In the genomic region with DNA sequence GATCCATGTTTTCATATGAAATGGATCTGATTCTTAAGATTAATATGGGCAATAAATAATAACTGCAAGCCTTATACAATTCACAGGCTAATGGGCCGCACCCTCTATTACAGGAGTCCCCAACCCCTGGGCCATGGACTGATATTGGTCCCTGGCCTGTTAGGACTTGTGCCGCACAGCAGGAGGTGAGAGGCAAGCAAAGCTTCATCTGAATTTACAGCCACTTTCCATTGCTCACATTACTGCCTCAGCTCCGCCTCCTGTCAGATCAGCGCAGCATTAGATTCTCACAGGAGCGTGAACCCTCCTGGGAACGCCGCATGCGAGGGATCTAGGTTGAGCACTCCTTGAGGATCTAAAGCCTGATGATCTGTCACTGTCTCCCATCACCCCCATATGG, we compare ENCODE assay signal across 1 cellular context.
A peak's percentile ranks its signal among the peaks of the same experiment; 100 is the strongest.
TF ChIP-seq lines count a peak whose summit lies in the region.

No MANE protein-coding gene starts in this region.

TF ChIP-seq in HEK293, 187 proteins besides CTCF, POLR2A, EP300 and RAD21 (continued from another document and continues in another):
- TF ChIP-seq, protein P1, sequence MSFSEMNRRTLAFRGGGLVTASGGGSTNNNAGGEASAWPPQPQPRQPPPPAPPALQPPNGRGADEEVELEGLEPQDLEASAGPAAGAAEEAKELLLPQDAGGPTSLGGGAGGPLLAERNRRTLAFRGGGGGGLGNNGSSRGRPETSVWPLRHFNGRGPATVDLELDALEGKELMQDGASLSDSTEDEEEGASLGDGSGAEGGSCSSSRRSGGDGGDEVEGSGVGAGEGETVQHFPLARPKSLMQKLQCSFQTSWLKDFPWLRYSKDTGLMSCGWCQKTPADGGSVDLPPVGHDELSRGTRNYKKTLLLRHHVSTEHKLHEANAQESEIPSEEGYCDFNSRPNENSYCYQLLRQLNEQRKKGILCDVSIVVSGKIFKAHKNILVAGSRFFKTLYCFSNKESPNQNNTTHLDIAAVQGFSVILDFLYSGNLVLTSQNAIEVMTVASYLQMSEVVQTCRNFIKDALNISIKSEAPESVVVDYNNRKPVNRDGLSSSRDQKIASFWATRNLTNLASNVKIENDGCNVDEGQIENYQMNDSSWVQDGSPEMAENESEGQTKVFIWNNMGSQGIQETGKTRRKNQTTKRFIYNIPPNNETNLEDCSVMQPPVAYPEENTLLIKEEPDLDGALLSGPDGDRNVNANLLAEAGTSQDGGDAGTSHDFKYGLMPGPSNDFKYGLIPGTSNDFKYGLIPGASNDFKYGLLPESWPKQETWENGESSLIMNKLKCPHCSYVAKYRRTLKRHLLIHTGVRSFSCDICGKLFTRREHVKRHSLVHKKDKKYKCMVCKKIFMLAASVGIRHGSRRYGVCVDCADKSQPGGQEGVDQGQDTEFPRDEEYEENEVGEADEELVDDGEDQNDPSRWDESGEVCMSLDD (tag by site-specific recombination; IDR thresholded peaks at IDR 0.05), result no peak
- TF ChIP-seq KLF16 (tag by site-specific recombination; IDR thresholded peaks at IDR 0.05) (peak; percentile 74), ZNF155 (tag by site-specific recombination; IDR thresholded peaks at IDR 0.05) (no peak), ZNF747 (tag by site-specific recombination; IDR thresholded peaks at IDR 0.05) (no peak), YY1 (tag by site-specific recombination; IDR thresholded peaks at IDR 0.05) (no peak; the same call in 1 of the 2 replicates), ZNF175 (tag by site-specific recombination; IDR thresholded peaks at IDR 0.05) (no peak), ZNF341 (tag by site-specific recombination; IDR thresholded peaks at IDR 0.05; ENCODE audit: low read depth) (0 out of 2 replicates have a peak, but pooled peaks have one; percentile 21), OVOL3 (tag by site-specific recombination; IDR thresholded peaks at IDR 0.05) (peak; percentile 87), ZNF433 (tag by site-specific recombination; IDR thresholded peaks at IDR 0.05; ENCODE audit: low read depth) (no peak), ZNF555 (tag by site-specific recombination; conservative IDR thresholded peaks at IDR 0.05) (no peak), ZNF10 (tag by site-specific recombination; IDR thresholded peaks at IDR 0.05) (peak; percentile 82), ZEB2 (tag by site-specific recombination; IDR thresholded peaks at IDR 0.05) (peak; percentile 89), ZNF510 (tag by site-specific recombination; IDR thresholded peaks at IDR 0.05; ENCODE audit: insufficient replicate concordance) (no peak), PRDM1 (tag by site-specific recombination; IDR thresholded peaks at IDR 0.05) (peak; percentile 91), ZNF571 (tag by site-specific recombination; IDR thresholded peaks at IDR 0.05) (no peak), ZNF670 (tag by site-specific recombination; IDR thresholded peaks at IDR 0.05; ENCODE audit: low read depth) (no peak), ZNF140 (tag by site-specific recombination; IDR thresholded peaks at IDR 0.05) (no peak), GLI4 (tag by site-specific recombination; IDR thresholded peaks at IDR 0.05) (no peak), EGR2 (tag by site-specific recombination; IDR thresholded peaks at IDR 0.05; ENCODE audit: low read depth) (no peak), ZSCAN16 (tag by site-specific recombination; IDR thresholded peaks at IDR 0.05) (no peak), ZNF629 (tag by site-specific recombination; IDR thresholded peaks at IDR 0.05) (peak; percentile 88), MZF1 (tag by site-specific recombination; IDR thresholded peaks at IDR 0.05; ENCODE audit: borderline replicate concordance) (peak; percentile 89), ZNF501 (tag by site-specific recombination; IDR thresholded peaks at IDR 0.05) (peak; percentile 72), ZXDB (tag by site-specific recombination; IDR thresholded peaks at IDR 0.05) (peak; percentile 95), SP7 (tag by site-specific recombination; IDR thresholded peaks at IDR 0.05) (peak; percentile 98), ZNF37A (tag by site-specific recombination; IDR thresholded peaks at IDR 0.05) (no peak), ZNF350 (tag by site-specific recombination; IDR thresholded peaks at IDR 0.05) (no peak), REPIN1 (tag by site-specific recombination; IDR thresholded peaks at IDR 0.05; ENCODE audit: low read depth) (no peak; the same call in 1 of the 2 replicates)
- TF ChIP-seq, protein P2, sequence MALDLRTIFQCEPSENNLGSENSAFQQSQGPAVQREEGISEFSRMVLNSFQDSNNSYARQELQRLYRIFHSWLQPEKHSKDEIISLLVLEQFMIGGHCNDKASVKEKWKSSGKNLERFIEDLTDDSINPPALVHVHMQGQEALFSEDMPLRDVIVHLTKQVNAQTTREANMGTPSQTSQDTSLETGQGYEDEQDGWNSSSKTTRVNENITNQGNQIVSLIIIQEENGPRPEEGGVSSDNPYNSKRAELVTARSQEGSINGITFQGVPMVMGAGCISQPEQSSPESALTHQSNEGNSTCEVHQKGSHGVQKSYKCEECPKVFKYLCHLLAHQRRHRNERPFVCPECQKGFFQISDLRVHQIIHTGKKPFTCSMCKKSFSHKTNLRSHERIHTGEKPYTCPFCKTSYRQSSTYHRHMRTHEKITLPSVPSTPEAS (tag by site-specific recombination; IDR thresholded peaks at IDR 0.05), result no peak
- TF ChIP-seq, protein P3, sequence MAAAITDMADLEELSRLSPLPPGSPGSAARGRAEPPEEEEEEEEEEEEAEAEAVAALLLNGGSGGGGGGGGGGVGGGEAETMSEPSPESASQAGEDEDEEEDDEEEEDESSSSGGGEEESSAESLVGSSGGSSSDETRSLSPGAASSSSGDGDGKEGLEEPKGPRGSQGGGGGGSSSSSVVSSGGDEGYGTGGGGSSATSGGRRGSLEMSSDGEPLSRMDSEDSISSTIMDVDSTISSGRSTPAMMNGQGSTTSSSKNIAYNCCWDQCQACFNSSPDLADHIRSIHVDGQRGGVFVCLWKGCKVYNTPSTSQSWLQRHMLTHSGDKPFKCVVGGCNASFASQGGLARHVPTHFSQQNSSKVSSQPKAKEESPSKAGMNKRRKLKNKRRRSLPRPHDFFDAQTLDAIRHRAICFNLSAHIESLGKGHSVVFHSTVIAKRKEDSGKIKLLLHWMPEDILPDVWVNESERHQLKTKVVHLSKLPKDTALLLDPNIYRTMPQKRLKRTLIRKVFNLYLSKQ (tag by site-specific recombination; IDR thresholded peaks at IDR 0.05; ENCODE audit: borderline replicate concordance), result no peak
- TF ChIP-seq, protein P4, sequence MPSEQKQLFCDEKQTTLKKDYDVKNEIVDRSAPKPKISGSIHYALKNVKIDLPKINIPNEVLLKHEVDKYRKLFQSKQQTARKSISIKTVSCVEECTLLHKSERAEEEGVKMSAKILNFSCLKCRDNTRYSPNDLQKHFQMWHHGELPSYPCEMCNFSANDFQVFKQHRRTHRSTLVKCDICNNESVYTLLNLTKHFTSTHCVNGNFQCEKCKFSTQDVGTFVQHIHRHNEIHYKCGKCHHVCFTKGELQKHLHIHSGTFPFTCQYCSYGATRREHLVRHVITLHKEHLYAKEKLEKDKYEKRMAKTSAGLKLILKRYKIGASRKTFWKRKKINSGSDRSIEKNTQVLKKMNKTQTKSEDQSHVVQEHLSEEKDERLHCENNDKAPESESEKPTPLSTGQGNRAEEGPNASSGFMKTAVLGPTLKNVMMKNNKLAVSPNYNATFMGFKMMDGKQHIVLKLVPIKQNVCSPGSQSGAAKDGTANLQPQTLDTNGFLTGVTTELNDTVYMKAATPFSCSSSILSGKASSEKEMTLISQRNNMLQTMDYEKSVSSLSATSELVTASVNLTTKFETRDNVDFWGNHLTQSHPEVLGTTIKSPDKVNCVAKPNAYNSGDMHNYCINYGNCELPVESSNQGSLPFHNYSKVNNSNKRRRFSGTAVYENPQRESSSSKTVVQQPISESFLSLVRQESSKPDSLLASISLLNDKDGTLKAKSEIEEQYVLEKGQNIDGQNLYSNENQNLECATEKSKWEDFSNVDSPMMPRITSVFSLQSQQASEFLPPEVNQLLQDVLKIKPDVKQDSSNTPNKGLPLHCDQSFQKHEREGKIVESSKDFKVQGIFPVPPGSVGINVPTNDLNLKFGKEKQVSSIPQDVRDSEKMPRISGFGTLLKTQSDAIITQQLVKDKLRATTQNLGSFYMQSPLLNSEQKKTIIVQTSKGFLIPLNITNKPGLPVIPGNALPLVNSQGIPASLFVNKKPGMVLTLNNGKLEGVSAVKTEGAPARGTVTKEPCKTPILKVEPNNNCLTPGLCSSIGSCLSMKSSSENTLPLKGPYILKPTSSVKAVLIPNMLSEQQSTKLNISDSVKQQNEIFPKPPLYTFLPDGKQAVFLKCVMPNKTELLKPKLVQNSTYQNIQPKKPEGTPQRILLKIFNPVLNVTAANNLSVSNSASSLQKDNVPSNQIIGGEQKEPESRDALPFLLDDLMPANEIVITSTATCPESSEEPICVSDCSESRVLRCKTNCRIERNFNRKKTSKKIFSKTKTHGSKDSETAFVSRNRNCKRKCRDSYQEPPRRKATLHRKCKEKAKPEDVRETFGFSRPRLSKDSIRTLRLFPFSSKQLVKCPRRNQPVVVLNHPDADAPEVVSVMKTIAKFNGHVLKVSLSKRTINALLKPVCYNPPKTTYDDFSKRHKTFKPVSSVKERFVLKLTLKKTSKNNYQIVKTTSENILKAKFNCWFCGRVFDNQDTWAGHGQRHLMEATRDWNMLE (tag by site-specific recombination; conservative IDR thresholded peaks at IDR 0.05; ENCODE audit: low read depth), result peak; percentile 20; the same call in 1 of the 2 replicates
- TF ChIP-seq, protein P5, sequence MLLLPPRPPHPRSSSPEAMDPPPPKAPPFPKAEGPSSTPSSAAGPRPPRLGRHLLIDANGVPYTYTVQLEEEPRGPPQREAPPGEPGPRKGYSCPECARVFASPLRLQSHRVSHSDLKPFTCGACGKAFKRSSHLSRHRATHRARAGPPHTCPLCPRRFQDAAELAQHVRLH (tag by site-specific recombination; IDR thresholded peaks at IDR 0.05), result peak; percentile 49
- TF ChIP-seq, protein P6, sequence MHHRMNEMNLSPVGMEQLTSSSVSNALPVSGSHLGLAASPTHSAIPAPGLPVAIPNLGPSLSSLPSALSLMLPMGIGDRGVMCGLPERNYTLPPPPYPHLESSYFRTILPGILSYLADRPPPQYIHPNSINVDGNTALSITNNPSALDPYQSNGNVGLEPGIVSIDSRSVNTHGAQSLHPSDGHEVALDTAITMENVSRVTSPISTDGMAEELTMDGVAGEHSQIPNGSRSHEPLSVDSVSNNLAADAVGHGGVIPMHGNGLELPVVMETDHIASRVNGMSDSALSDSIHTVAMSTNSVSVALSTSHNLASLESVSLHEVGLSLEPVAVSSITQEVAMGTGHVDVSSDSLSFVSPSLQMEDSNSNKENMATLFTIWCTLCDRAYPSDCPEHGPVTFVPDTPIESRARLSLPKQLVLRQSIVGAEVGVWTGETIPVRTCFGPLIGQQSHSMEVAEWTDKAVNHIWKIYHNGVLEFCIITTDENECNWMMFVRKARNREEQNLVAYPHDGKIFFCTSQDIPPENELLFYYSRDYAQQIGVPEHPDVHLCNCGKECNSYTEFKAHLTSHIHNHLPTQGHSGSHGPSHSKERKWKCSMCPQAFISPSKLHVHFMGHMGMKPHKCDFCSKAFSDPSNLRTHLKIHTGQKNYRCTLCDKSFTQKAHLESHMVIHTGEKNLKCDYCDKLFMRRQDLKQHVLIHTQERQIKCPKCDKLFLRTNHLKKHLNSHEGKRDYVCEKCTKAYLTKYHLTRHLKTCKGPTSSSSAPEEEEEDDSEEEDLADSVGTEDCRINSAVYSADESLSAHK (tag by site-specific recombination; IDR thresholded peaks at IDR 0.05), result peak; percentile 94
- TF ChIP-seq, protein P7, sequence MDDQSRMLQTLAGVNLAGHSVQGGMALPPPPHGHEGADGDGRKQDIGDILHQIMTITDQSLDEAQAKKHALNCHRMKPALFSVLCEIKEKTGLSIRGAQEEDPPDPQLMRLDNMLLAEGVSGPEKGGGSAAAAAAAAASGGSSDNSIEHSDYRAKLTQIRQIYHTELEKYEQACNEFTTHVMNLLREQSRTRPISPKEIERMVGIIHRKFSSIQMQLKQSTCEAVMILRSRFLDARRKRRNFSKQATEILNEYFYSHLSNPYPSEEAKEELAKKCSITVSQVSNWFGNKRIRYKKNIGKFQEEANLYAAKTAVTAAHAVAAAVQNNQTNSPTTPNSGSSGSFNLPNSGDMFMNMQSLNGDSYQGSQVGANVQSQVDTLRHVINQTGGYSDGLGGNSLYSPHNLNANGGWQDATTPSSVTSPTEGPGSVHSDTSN (CRISPR knock-in tag; IDR thresholded peaks at IDR 0.05), result no peak
- TF ChIP-seq, protein P8, sequence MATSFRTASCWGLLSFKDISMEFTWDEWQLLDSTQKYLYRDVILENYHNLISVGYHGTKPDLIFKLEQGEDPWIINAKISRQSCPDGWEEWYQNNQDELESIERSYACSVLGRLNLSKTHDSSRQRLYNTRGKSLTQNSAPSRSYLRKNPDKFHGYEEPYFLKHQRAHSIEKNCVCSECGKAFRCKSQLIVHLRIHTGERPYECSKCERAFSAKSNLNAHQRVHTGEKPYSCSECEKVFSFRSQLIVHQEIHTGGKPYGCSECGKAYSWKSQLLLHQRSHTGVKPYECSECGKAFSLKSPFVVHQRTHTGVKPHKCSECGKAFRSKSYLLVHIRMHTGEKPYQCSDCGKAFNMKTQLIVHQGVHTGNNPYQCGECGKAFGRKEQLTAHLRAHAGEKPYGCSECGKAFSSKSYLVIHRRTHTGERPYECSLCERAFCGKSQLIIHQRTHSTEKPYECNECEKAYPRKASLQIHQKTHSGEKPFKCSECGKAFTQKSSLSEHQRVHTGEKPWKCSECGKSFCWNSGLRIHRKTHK (tag by site-specific recombination; IDR thresholded peaks at IDR 0.05), result no peak
- TF ChIP-seq, protein P9, sequence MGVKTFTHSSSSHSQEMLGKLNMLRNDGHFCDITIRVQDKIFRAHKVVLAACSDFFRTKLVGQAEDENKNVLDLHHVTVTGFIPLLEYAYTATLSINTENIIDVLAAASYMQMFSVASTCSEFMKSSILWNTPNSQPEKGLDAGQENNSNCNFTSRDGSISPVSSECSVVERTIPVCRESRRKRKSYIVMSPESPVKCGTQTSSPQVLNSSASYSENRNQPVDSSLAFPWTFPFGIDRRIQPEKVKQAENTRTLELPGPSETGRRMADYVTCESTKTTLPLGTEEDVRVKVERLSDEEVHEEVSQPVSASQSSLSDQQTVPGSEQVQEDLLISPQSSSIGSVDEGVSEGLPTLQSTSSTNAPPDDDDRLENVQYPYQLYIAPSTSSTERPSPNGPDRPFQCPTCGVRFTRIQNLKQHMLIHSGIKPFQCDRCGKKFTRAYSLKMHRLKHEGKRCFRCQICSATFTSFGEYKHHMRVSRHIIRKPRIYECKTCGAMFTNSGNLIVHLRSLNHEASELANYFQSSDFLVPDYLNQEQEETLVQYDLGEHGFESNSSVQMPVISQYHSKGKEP (tag by site-specific recombination; IDR thresholded peaks at IDR 0.05), result peak; percentile 91
- TF ChIP-seq, protein P10, sequence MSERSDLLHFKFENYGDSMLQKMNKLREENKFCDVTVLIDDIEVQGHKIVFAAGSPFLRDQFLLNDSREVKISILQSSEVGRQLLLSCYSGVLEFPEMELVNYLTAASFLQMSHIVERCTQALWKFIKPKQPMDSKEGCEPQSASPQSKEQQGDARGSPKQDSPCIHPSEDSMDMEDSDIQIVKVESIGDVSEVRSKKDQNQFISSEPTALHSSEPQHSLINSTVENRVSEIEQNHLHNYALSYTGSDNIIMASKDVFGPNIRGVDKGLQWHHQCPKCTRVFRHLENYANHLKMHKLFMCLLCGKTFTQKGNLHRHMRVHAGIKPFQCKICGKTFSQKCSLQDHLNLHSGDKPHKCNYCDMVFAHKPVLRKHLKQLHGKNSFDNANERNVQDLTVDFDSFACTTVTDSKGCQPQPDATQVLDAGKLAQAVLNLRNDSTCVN (tag by site-specific recombination; optimal IDR thresholded peaks at IDR 0.05), result no peak
